Comparison of ENCODE assay signal across 8 cellular contexts in the genomic region with DNA sequence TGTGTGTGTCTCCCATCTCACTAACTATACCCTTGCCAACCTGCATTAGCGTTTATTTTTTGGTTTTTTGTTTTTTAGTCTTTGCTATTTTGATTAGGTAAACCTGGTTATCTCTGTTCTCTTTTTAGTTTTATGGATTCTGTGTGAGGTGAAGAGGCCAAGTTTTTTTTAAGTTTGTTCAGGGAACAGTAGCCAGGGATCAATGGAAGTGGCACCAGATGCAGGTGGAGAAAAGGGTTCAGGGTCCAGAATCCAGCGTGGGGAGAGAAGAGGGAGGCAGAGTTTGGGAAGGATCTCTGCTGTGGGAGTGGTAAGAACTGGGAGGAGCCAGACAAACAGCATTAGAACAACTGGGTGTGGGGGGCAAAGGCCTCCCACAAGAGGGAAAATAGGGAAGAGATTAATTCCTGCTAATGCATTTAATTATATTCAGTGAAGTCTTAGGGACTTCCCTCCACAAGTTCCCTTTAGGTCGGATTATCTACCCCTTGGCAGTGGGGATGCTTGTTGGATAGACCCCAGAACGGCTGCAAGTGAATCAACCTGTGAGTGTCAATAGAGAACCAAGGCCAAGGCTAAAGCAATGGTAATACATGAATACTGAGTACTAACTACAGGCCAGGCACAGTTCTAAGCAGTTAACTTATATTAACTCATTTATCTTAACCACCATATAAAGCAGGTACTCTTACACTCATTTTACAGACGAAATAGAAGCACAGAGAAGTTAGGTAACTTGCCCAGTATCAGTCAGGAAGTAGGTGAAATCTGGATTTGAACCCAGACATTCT. TPM values are rescaled to one million over a fixed set of nuclear protein-coding genes. Genes with fewer than 3 reads are reported as not detected.
DNase-seq lines count a peak whose midpoint lies in the region; FAIRE-seq and TF ChIP-seq lines count a peak whose summit lies in the region.

No MANE protein-coding gene starts in this region.

- H3K27me3 ChIP-seq in Caco-2 (replicated peaks; ENCODE audit: control insufficient read depth, insufficient read depth, low read length) (no peaks in the 10 kb centered on the region), H1 (replicated peaks in 1 of 4; ENCODE audit: control insufficient read depth in 3 of 4, extremely low read depth in 1 of 4, insufficient read depth in 3 of 4, low read length in 3 of 4) (no peaks in the 10 kb centered on the region), neutrophil (no peaks in the 10 kb centered on the region)

- H2BK12ac ChIP-seq in H1 (ENCODE audit: low read depth, low read length): peak overlapping the region; percentile 91; the same call in 1 of the 2 replicates

- TF ChIP-seq EP300 in H1 (IDR thresholded peaks at IDR 0.05; ENCODE audit: borderline replicate concordance in 1 of 2, low read depth in 2 of 2, low read length in 2 of 2): no peak

- H2AFZ ChIP-seq in H1 (ENCODE audit: low read length): peak overlapping the region; percentile 99; the same call in 1 of the 2 replicates

- H3K4me1 Mint-ChIP-seq in Caco-2 (ENCODE audit: low read depth, unreplicated experiment): peaks cover 16% of the 10 kb centered on the region

- H3K9me3 Mint-ChIP-seq in Caco-2 (ENCODE audit: unreplicated experiment): no peaks in the 10 kb centered on the region

- no peak overlapping the region for H2AK5ac ChIP-seq in H1 (ENCODE audit: low read depth, low read length)

- peak overlapping the region; percentile 91 to 94 for H3K4me2 ChIP-seq in H1 (ENCODE audit: insufficient read depth in 1 of 2, low read depth in 2 of 2, low read length in 2 of 2)

- TF ChIP-seq RAD21 in H1 (IDR thresholded peaks at IDR 0.05 in 1 of 2, conservative IDR thresholded peaks at IDR 0.05 in 1 of 2; ENCODE audit: low read depth in 2 of 2, low read length in 2 of 2): no peak

- H3K56ac ChIP-seq in H1 (replicated peaks; ENCODE audit: insufficient read length, low read depth, low read length): no peak overlapping the region

- H4K20me1 ChIP-seq in H1 (replicated peaks in 1 of 2; ENCODE audit: control insufficient read depth in 1 of 2, insufficient read depth in 2 of 2, low read length in 2 of 2): peaks cover 4 to 20% of the 10 kb centered on the region in 2 experiments

- H3K79me1 ChIP-seq in H1 (ENCODE audit: low read depth, low read length): peaks cover 14% of the 10 kb centered on the region

- H4K8ac ChIP-seq in H1 (ENCODE audit: extremely low read depth, insufficient read depth, low read length): no peak overlapping the region; the same call in 1 of the 2 replicates

- H2BK15ac ChIP-seq in H1 (ENCODE audit: low read length): no peak overlapping the region

- no peak overlapping the region for H3K14ac ChIP-seq in H1 (ENCODE audit: insufficient read length)

- peaks cover 15% of the 10 kb centered on the region for H3K4me1 ChIP-seq in Caco-2
- peaks cover 4 to 23% (median 12%) of the 10 kb centered on the region in 4 experiments for H3K4me1 ChIP-seq in H1 (replicated peaks in 1 of 4; ENCODE audit: control insufficient read depth in 3 of 4, insufficient read depth in 4 of 4, low read length in 3 of 4)
- peaks cover 80 to 88% of the 10 kb centered on the region in 2 experiments for H3K4me1 ChIP-seq in neutrophil (ENCODE audit: control insufficient read depth in 1 of 2, insufficient read depth in 1 of 2, low read depth in 1 of 2, low read length in 1 of 2)

- CTCF ChIA-PET in Caco-2 (lab: Charles Lee): no interaction called here
- CTCF ChIA-PET in H1 (lab: Charles Lee; ENCODE audit: partially characterized antibody): interaction anchor here (1.0 to 1.6 kb wide), 3 partner anchors 13 to 126 kb away, joined by 3 to 5 read pairs (median 3); no protein-coding TSS in a partner anchor

- peak overlapping the region; percentile 86 for H3K27ac Mint-ChIP-seq in Caco-2 (ENCODE audit: unreplicated experiment)

- H3K4ac ChIP-seq in H1 (replicated peaks; ENCODE audit: insufficient read length, low read depth, low read length): no peak overlapping the region

- H3K18ac ChIP-seq in H1 (ENCODE audit: extremely low read depth, low read length): no peak overlapping the region

- H2BK120ac ChIP-seq in H1 (replicated peaks; ENCODE audit: low read depth, low read length): no peak overlapping the region

- peak overlapping the region; percentile 76 for H4K91ac ChIP-seq in H1 (replicated peaks; ENCODE audit: insufficient read length, low read length)

- no peak overlapping the region for H2BK20ac ChIP-seq in H1 (ENCODE audit: low read length)

- H3K23ac ChIP-seq in H1 (ENCODE audit: insufficient read length): no peak overlapping the region

- H3K9ac ChIP-seq in H1 (replicated peaks in 1 of 4; ENCODE audit: extremely low read depth in 1 of 4, low read depth in 3 of 4, low read length in 3 of 4): 0 out of 7 replicates have a peak overlapping the region, but pooled peaks of 1 of the 4 experiments have one; percentile 60

- H3K27me3 Mint-ChIP-seq in Caco-2 (ENCODE audit: insufficient read depth, unreplicated experiment): no peaks in the 10 kb centered on the region

- peaks cover 17% of the 10 kb centered on the region for H3K36me3 Mint-ChIP-seq in Caco-2 (ENCODE audit: insufficient read depth, unreplicated experiment)

- H3K23me2 ChIP-seq in H1 (ENCODE audit: low read depth, low read length): peaks cover 16% of the 10 kb centered on the region

- H4K5ac ChIP-seq in H1 (ENCODE audit: insufficient read length, low read depth, low read length): peak overlapping the region; percentile 49

- 74% methylated on average over 5 of the region's 5 CpGs; no CpG with 5 or more reads in 1 of the 2 experiments for WGBS in H1 (ENCODE audit: extremely low coverage in 1 of 2, insufficient coverage in 1 of 2, insufficient read length in 1 of 2, insufficient replicate concordance in 2 of 2, low coverage in 1 of 2, low lambda C conversion rate in 2 of 2, missing lambda C conversion rate in 1 of 2), 2 experiments

- intact Hi-C loops in Caco-2 (cut with micrococcal nuclease; ENCODE audit: unreplicated experiment): no loop called here

- no peak for TF ChIP-seq POLR2A in H1 (IDR thresholded peaks at IDR 0.05; ENCODE audit: control extremely low read depth in 1 of 2, low read depth in 2 of 2, low read length in 2 of 2)

- H3K4me3 ChIP-seq in Caco-2 (ENCODE audit: low read depth, low read length) (peak overlapping the region; percentile 80), H1 (ENCODE audit: extremely low read depth in 1 of 4, insufficient read depth in 2 of 4, low read depth in 3 of 4, low read length in 4 of 4) (peak overlapping the region in 2 of 4 experiments; percentile 10 to 85; a peak in 3 of 8 replicates), neutrophil (ENCODE audit: low read depth in 1 of 2, low read length in 1 of 2) (peak overlapping the region; percentile 92 to 98)

- H2BK5ac ChIP-seq in H1 (ENCODE audit: low read depth, low read length): no peak overlapping the region

- BruUV-seq in Caco-2 (replicated peaks; lab: Mats Ljungman, UMichigan): TSS peak; percentile 83

- peak in 1 of 2 experiments; percentile 46 for DNase-seq in Caco-2
- DNase-seq in NCI-H82 treated with DMSO at 0.1 percent for 48 hours (lab: John Stamatoyannopoulos, UW; ENCODE audit: unreplicated experiment): peak; percentile 86
- no peak for DNase-seq in H1 (ENCODE audit: low read depth in 1 of 2, low spot score in 2 of 2)
- DNase-seq in DMS114 treated with DMSO at 0.1 percent for 48 hours (lab: John Stamatoyannopoulos, UW; ENCODE audit: unreplicated experiment): no peak
- DNase-seq in NCI-H2227 (lab: John Stamatoyannopoulos, UW; ENCODE audit: unreplicated experiment): no peak
- no peak for DNase-seq in HK-2 (ENCODE audit: unreplicated experiment)
- DNase-seq in SHP77 (lab: John Stamatoyannopoulos, UW): no peak

- H3K36me3 ChIP-seq in Caco-2 (ENCODE audit: control insufficient read depth, insufficient read depth, low read length): no peaks in the 10 kb centered on the region
- H3K36me3 ChIP-seq in H1 (ENCODE audit: control insufficient read depth in 2 of 4, insufficient read depth in 4 of 4, low read length in 3 of 4): no peaks in the 10 kb centered on the region
- no peaks in the 10 kb centered on the region for H3K36me3 ChIP-seq in neutrophil

- POLR2A ChIA-PET in Caco-2 (lab: Charles Lee): interaction anchor here (1.6 kb wide), 1 partner anchor 71 kb away, joined by 10 read pairs; a partner anchor contains a TSS
- POLR2A ChIA-PET in H1 (lab: Charles Lee; ENCODE audit: partially characterized antibody): interaction anchor here (0.6 to 2.5 kb wide), 5 partner anchors 10 to 247 kb away, joined by 3 to 18 read pairs (median 9); a partner anchor contains a TSS

- TF ChIP-seq CTCF in Caco-2 (IDR thresholded peaks at IDR 0.05; ENCODE audit: insufficient read depth in 1 of 2, low read depth in 1 of 2, low read length in 1 of 2, severe bottlenecking in 1 of 2, unreplicated experiment in 1 of 2) (no peak), H1 (IDR thresholded peaks at IDR 0.05; ENCODE audit: control extremely low read depth in 1 of 3, insufficient read depth in 1 of 3, low read depth in 1 of 3, low read length in 3 of 3) (no peak), neutrophil (IDR thresholded peaks at IDR 0.05) (no peak)

- H3K79me2 ChIP-seq in H1 (ENCODE audit: control insufficient read depth in 1 of 2, insufficient read depth in 2 of 2, low read length in 2 of 2): peaks cover 0 to 29% of the 10 kb centered on the region in 2 experiments; a peak in 2 of 4 replicates

- H3K4me3 Mint-ChIP-seq in Caco-2 (ENCODE audit: unreplicated experiment): peak overlapping the region; percentile 96

- no peak overlapping the region; the same call in 1 of the 2 replicates for H3K27ac ChIP-seq in H1 (ENCODE audit: low read depth, low read length)
- peak overlapping the region; percentile 97 for H3K27ac ChIP-seq in neutrophil

- H3K9me3 ChIP-seq in Caco-2: no peaks in the 10 kb centered on the region
- H3K9me3 ChIP-seq in H1 (ENCODE audit: insufficient read depth in 2 of 2, low read depth in 1 of 2, low read length in 1 of 2): no peaks in the 10 kb centered on the region
- no peaks in the 10 kb centered on the region for H3K9me3 ChIP-seq in neutrophil

- no peak for FAIRE-seq in H1 (lab: Jason Lieb, UNC)

RNA-seq across cellular contexts. Expression of a gene that starts 0.6 kb away (rescaled TPM):
- not detected in 2 replicates for total RNA-seq in Caco-2 (2022)
- not detected in 2 replicates for total RNA-seq in H1 (2021; fragmentation: NEBNext Ultra II Directional; extraction: Animal tissue kit (Norgen Biotek cat#: 25700))
- 0.05 and 0.14 TPM in 2 replicates for polyA plus RNA-seq in H1 (2011; rRNA removed)
- 0.19 TPM for polyA plus RNA-seq in H1 (2011; cell fraction: cytosol; rRNA removed)
- 0.16 TPM for polyA plus RNA-seq in H1 (2011; cell fraction: nucleus; rRNA removed)
- polyA plus RNA-seq in H1 (2012, experiment 1 of 2): 0.13 to 0.37 TPM in 2 of 4 replicates, not detected in the others
- polyA plus RNA-seq in H1 (2012, experiment 2 of 2): not detected
- polyA plus RNA-seq in H1 (2013, experiment 1 of 2): 0.12 TPM
- polyA plus RNA-seq in H1 (2013, experiment 2 of 2): 0.06 TPM
- 0.82 TPM in 1 of 2 replicates, not detected in the other for polyA minus RNA-seq in H1 (2011; rRNA and poly(A)+ RNA removed)
- not detected for polyA minus RNA-seq in H1 (2011; cell fraction: cytosol; rRNA and poly(A)+ RNA removed)
- 0.50 TPM for polyA minus RNA-seq in H1 (2011; cell fraction: nucleus; rRNA and poly(A)+ RNA removed)

RNA-seq across cellular contexts. Expression of a gene that starts 0.8 kb away (rescaled TPM):
- 40.3 and 47.8 TPM in 2 replicates for total RNA-seq in Caco-2 (2022)
- 67.7 and 69.4 TPM in 2 replicates for total RNA-seq in H1 (2021; fragmentation: NEBNext Ultra II Directional; extraction: Animal tissue kit (Norgen Biotek cat#: 25700))
- 37.2 and 52.8 TPM in 2 replicates for polyA plus RNA-seq in H1 (2011; rRNA removed)
- 37.9 TPM for polyA plus RNA-seq in H1 (2011; cell fraction: cytosol; rRNA removed)
- polyA plus RNA-seq in H1 (2011; cell fraction: nucleus; rRNA removed): 294 TPM
- 48.2 to 52.4 TPM (median 49.0 TPM) in 4 replicates for polyA plus RNA-seq in H1 (2012, experiment 1 of 2)
- polyA plus RNA-seq in H1 (2012, experiment 2 of 2): 39.0 TPM
- polyA plus RNA-seq in H1 (2013, experiment 1 of 2): 28.5 TPM
- polyA plus RNA-seq in H1 (2013, experiment 2 of 2): 27.0 TPM
- polyA minus RNA-seq in H1 (2011; rRNA and poly(A)+ RNA removed): 47.4 and 58.0 TPM in 2 replicates
- 29.3 TPM for polyA minus RNA-seq in H1 (2011; cell fraction: cytosol; rRNA and poly(A)+ RNA removed)
- polyA minus RNA-seq in H1 (2011; cell fraction: nucleus; rRNA and poly(A)+ RNA removed): 60.7 TPM

RNA-seq across cellular contexts. Expression of a gene that starts 37.1 kb away (rescaled TPM):
- total RNA-seq in Caco-2 (2022): 9.6 and 11.9 TPM in 2 replicates
- 11.3 and 18.7 TPM in 2 replicates for total RNA-seq in H1 (2021; fragmentation: NEBNext Ultra II Directional; extraction: Animal tissue kit (Norgen Biotek cat#: 25700))
- polyA plus RNA-seq in H1 (2011; rRNA removed): 24.0 and 31.4 TPM in 2 replicates
- 20.5 TPM for polyA plus RNA-seq in H1 (2011; cell fraction: cytosol; rRNA removed)
- 20.2 TPM for polyA plus RNA-seq in H1 (2011; cell fraction: nucleus; rRNA removed)
- 16.0 to 18.7 TPM (median 16.9 TPM) in 4 replicates for polyA plus RNA-seq in H1 (2012, experiment 1 of 2)
- 16.4 TPM for polyA plus RNA-seq in H1 (2012, experiment 2 of 2)
- polyA plus RNA-seq in H1 (2013, experiment 1 of 2): 12.7 TPM
- polyA plus RNA-seq in H1 (2013, experiment 2 of 2): 13.7 TPM
- 15.7 and 17.2 TPM in 2 replicates for polyA minus RNA-seq in H1 (2011; rRNA and poly(A)+ RNA removed)
- 5.1 TPM for polyA minus RNA-seq in H1 (2011; cell fraction: cytosol; rRNA and poly(A)+ RNA removed)
- polyA minus RNA-seq in H1 (2011; cell fraction: nucleus; rRNA and poly(A)+ RNA removed): 9.8 TPM

RNA-seq across cellular contexts. Expression of a gene that starts 49.0 kb away (rescaled TPM):
- 0.84 and 1.7 TPM in 2 replicates for total RNA-seq in Caco-2 (2022)
- 9.6 and 12.2 TPM in 2 replicates for total RNA-seq in H1 (2021; fragmentation: NEBNext Ultra II Directional; extraction: Animal tissue kit (Norgen Biotek cat#: 25700))
- 20.7 and 23.1 TPM in 2 replicates for polyA plus RNA-seq in H1 (2011; rRNA removed)
- 19.4 TPM for polyA plus RNA-seq in H1 (2011; cell fraction: cytosol; rRNA removed)
- 52.6 TPM for polyA plus RNA-seq in H1 (2011; cell fraction: nucleus; rRNA removed)
- 15.0 to 24.0 TPM (median 21.6 TPM) in 4 replicates for polyA plus RNA-seq in H1 (2012, experiment 1 of 2)
- polyA plus RNA-seq in H1 (2012, experiment 2 of 2): 20.0 TPM
- polyA plus RNA-seq in H1 (2013, experiment 1 of 2): 14.5 TPM
- 14.1 TPM for polyA plus RNA-seq in H1 (2013, experiment 2 of 2)
- 9.3 and 11.2 TPM in 2 replicates for polyA minus RNA-seq in H1 (2011; rRNA and poly(A)+ RNA removed)
- 3.3 TPM for polyA minus RNA-seq in H1 (2011; cell fraction: cytosol; rRNA and poly(A)+ RNA removed)
- polyA minus RNA-seq in H1 (2011; cell fraction: nucleus; rRNA and poly(A)+ RNA removed): 14.2 TPM
